In the genomic region with DNA sequence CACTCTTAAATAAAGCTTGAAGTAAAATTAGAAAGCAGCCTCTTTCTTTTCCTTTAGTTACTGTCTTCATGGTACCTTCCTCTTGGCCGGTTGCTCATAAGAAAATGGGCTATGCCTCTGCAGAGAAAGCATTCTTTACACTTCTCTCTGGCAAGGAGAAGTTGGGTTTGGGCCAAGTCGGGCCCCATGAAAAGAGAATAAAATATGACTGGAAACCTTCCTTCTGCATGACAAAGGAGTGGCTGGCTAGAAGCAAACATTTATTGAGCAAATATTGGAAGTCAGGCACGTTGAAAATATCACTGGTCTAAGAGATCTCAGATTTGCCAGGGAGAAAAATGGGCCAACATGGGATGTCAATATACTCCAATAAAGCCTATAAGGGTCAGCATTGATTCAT, we compare ENCODE assay signal across 24 cellular contexts.
"Had no signal": no experiment of that assay in that cellular context is flagged by ENCODE, and none has a peak within 500 bp of the region (broad histone marks: within the 10 kb centered on the region; RNA-seq: fewer than 3 reads in every experiment).

No MANE protein-coding gene starts in this region.

- H3K27me3 ChIP-seq: neutrophil, pancreas, right lobe of liver, sigmoid colon, stomach, thyroid gland, tibial nerve, upper lobe of left lung, vagina had no signal

- H3K9me3 ChIP-seq: neutrophil, pancreas, psoas muscle, right lobe of liver, sigmoid colon, stomach, thoracic aorta, thyroid gland, tibial nerve, upper lobe of left lung, vagina had no signal

- H3K36me3 ChIP-seq: neutrophil, pancreas, right lobe of liver, sigmoid colon, stomach, thoracic aorta, thyroid gland, tibial nerve, upper lobe of left lung, vagina had no signal

- H3K4me1 ChIP-seq: pancreas, psoas muscle, right lobe of liver, stomach, thyroid gland, tibial nerve, upper lobe of left lung had no signal

- H3K4me3 ChIP-seq: pancreas, psoas muscle, right lobe of liver, sigmoid colon, stomach, thoracic aorta, thyroid gland, tibial nerve, upper lobe of left lung, vagina had no signal

- ATAC-seq: naive thymus-derived CD8-positive, alpha-beta T cell; natural killer cell treated with Interleukin-12 subunit alpha and Interleukin-12 subunit beta and Interleukin-15 and Interleukin-18, amount 100 ng/mL, for 72 hours; pancreas; psoas muscle; right cardiac atrium; right lobe of liver; stimulated activated naive B cell treated with anti-CD40 and anti-IgM and Interleukin-4, amounts not matched to agents 10 μg/mL and 1 μg/mL and 100 μg/mL, for 72 hours had no signal

- DNase-seq: naive thymus-derived CD8-positive, alpha-beta T cell; nephron progenitor cell; nucleus accumbens; pancreas; psoas muscle; right cardiac atrium; right lobe of liver; sigmoid colon; small intestine; stimulated activated CD4-positive, alpha-beta T cell treated with anti-CD3 and anti-CD28 coated beads, Interleukin-1b, Interleukin-23, amount 100 ng/mL, for 48 hours; stimulated activated CD4-positive, alpha-beta T cell treated with anti-CD3 and anti-CD28 coated beads, Interleukin-4, amount 100 ng/mL, for 1 hour; stimulated activated CD4-positive, alpha-beta T cell treated with anti-CD3 and anti-CD28 coated beads, Interleukin-4, amount 100 ng/mL, for 4 hours; stimulated activated CD8-positive, alpha-beta memory T cell treated with anti-CD3 and anti-CD28 coated beads, Interleukin-4, amount 100 ng/mL, for 48 hours; stimulated activated naive B cell treated with anti-CD40 and anti-IgM and Interleukin-4, amounts not matched to agents 10 μg/mL and 1 μg/mL and 100 μg/mL, for 72 hours; stimulated activated naive CD4-positive, alpha-beta T cell treated with Interleukin-2 at 50 U/mL for 16 hours; stomach; thyroid gland; trophoblast cell; upper lobe of left lung had no signal

- H3K27ac ChIP-seq: neutrophil, pancreas, psoas muscle, right lobe of liver, sigmoid colon, stomach, thoracic aorta, thyroid gland, tibial nerve, upper lobe of left lung, vagina had no signal
